Comparison of ENCODE assay signal across 8 cellular contexts in the genomic region with DNA sequence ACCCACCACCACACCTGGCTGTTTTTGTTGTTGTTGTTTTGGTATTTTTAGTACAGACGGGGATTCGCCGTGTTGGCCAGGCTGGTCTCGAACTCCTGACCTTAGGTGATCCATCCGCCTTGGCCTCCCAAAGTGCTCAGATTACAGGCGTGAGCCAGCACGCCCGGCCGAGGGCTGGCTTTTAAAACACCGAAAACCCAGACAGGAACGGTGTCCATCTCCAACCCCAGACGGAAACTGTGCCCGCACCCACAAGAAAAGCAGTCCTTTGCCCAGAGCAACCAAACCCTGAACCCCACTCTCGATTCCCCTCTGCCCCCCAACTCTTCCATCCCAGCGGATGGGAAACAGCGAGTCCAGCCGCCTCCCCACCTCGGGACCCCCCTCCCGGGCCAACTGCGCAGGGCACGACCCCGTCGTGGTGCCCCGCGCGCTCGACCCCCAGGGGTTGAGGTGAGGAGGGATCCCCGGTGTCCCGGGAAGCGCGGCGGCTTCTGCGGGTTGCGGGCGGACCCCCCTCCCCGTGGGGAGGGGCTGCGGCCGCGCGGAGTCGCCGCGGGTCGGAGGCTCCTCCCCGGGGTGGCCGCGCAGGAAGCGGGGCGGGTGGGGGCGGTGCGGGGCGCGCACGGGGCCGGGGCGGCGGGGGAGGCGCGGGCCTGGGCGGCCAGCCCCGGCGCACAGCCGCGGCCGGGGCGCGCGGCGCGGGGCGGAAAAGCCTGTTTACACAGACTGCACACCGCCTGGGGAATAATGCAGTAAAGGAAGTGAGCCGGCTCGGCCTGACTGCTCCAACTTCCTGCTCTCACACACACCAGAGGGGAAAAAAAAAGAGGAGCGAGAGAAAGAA. TPM values are rescaled to one million over a fixed set of nuclear protein-coding genes. Genes with fewer than 3 reads are reported as not detected.
DNase-seq lines count a peak whose midpoint lies in the region; ATAC-seq and TF ChIP-seq lines count a peak whose summit lies in the region.

Gene ELK3, plus strand, starts transcription at position 651 of the 847 bp plus-strand sequence.

- peak within 1 kb of the TSS; percentile 96 for H3K4me3 ChIP-seq in fibroblast of the aortic adventitia (ENCODE audit: low read depth, low read length)

- no peaks in the 10 kb centered on the region for H3K27me3 Mint-ChIP-seq in natural killer cell treated with Interleukin-12 subunit alpha and Interleukin-12 subunit beta and Interleukin-15 and Interleukin-18, amount 100 ng/mL, for 72 hours
- H3K27me3 Mint-ChIP-seq in type B pancreatic cell = peaks cover 20% of the 10 kb centered on the region

- H3K4me1 Mint-ChIP-seq in natural killer cell treated with Interleukin-12 subunit alpha and Interleukin-12 subunit beta and Interleukin-15 and Interleukin-18, amount 100 ng/mL, for 72 hours (ENCODE audit: low read depth in 2 of 2) = peaks cover 32 to 33% of the 10 kb centered on the region in 2 donors
- peaks cover 16% of the 10 kb centered on the region for H3K4me1 Mint-ChIP-seq in type B pancreatic cell (ENCODE audit: unreplicated experiment)

- H3K27ac Mint-ChIP-seq in natural killer cell treated with Interleukin-12 subunit alpha and Interleukin-12 subunit beta and Interleukin-15 and Interleukin-18, amount 100 ng/mL, for 72 hours = peak within 1 kb of the TSS; percentile 92 to 95
- H3K27ac Mint-ChIP-seq in type B pancreatic cell = peak within 1 kb of the TSS; percentile 96

- DNase-seq in CD1c-positive myeloid dendritic cell (ENCODE audit: extremely low spot score) (peak; percentile 70), HK-2 (ENCODE audit: unreplicated experiment) (peak; percentile 70), RKO (ENCODE audit: low spot score) (peak; percentile 76), activated gamma-delta T cell (lab: John Stamatoyannopoulos, UW) (peak; percentile 54), fibroblast of the aortic adventitia (ENCODE audit: low read depth) (peak; percentile 72), type B pancreatic cell (ENCODE audit: extremely low spot score, unreplicated experiment) (no peak)
- peak; percentile 81 for DNase-seq in natural killer cell treated with Interleukin-12 subunit alpha and Interleukin-12 subunit beta and Interleukin-15 and Interleukin-18, amount 100 ng/mL, for 72 hours (ENCODE audit: low spot score)

- peak; percentile 47 for ATAC-seq in GM19395 (IDR thresholded peaks at IDR 0.05; ENCODE audit: unreplicated experiment)
- peak; percentile 83 to 86 for ATAC-seq in natural killer cell treated with Interleukin-12 subunit alpha and Interleukin-12 subunit beta and Interleukin-15 and Interleukin-18, amount 100 ng/mL, for 72 hours

- H3K9me3 Mint-ChIP-seq in natural killer cell treated with Interleukin-12 subunit alpha and Interleukin-12 subunit beta and Interleukin-15 and Interleukin-18, amount 100 ng/mL, for 72 hours = no peaks in the 10 kb centered on the region
- H3K9me3 Mint-ChIP-seq in type B pancreatic cell = no peaks in the 10 kb centered on the region

- TF ChIP-seq CTCF in fibroblast of the aortic adventitia (IDR thresholded peaks at IDR 0.05; ENCODE audit: insufficient read depth, low read length) (no peak), type B pancreatic cell (conservative IDR thresholded peaks at IDR 0.05) (no peak)

- H3K4me3 Mint-ChIP-seq in natural killer cell treated with Interleukin-12 subunit alpha and Interleukin-12 subunit beta and Interleukin-15 and Interleukin-18, amount 100 ng/mL, for 72 hours = peak within 1 kb of the TSS; percentile 95
- H3K4me3 Mint-ChIP-seq in type B pancreatic cell = peak within 1 kb of the TSS; percentile 100

- peaks cover 11% of the 10 kb centered on the region for H3K36me3 Mint-ChIP-seq in natural killer cell treated with Interleukin-12 subunit alpha and Interleukin-12 subunit beta and Interleukin-15 and Interleukin-18, amount 100 ng/mL, for 72 hours
- H3K36me3 Mint-ChIP-seq in type B pancreatic cell = no peaks in the 10 kb centered on the region

RNA-seq across cellular contexts. Expression of gene ELK3, which starts in this region (rescaled TPM):
- 18.6 and 75.0 TPM in 2 replicates for total RNA-seq in fibroblast of the aortic adventitia (ENCODE audit: low replicate concordance)
- 10 to 100 TPM; 16.0 to 21.6 TPM for total RNA-seq in natural killer cell treated with Interleukin-12 subunit alpha and Interleukin-12 subunit beta and Interleukin-15 and Interleukin-18, amount 100 ng/mL, for 72 hours
- total RNA-seq in type B pancreatic cell (ENCODE audit: low replicate concordance) = 17.6 and 18.0 TPM in 2 replicates
